Comparison of ENCODE assay signal across 1 cellular context in the genomic region with DNA sequence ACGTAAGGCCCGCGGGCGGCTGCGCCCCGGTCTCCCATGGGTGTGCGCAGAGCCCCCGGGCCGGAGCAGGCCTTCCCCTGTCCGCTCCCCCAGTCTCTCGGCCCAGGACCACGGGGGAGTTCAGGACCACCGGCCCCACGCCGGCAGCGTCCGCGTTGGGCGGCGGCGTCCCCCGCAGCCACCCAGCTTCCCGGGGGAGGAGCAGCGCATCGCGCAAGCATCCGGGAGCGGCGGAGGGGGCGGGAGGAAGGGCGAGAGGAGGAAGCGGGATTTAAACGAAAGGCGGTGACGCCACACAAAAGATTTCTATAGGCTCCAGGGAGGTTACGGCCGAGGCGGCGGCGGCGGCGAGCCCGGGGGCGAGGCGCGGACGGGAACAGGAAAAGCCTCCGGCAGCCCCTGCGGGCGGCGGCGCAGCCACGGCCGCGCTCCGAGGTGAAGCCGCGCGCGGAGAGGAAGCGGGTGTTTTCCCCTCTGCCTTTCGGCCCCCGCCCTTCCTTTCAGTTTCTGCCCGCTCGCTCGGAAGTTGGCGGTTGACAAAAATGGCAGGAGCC.
TF ChIP-seq lines count a peak whose summit lies in the region.

TSS of gene TLNRD1 (plus strand) at position 298 of the 554 bp plus-strand sequence. CDS start 1,349 bp downstream, outside the sequence.

TF ChIP-seq in GM12878, 131 proteins besides CTCF, POLR2A, EP300 and RAD21 (continued from another document and continues in another):
- TF ChIP-seq, protein P1, sequence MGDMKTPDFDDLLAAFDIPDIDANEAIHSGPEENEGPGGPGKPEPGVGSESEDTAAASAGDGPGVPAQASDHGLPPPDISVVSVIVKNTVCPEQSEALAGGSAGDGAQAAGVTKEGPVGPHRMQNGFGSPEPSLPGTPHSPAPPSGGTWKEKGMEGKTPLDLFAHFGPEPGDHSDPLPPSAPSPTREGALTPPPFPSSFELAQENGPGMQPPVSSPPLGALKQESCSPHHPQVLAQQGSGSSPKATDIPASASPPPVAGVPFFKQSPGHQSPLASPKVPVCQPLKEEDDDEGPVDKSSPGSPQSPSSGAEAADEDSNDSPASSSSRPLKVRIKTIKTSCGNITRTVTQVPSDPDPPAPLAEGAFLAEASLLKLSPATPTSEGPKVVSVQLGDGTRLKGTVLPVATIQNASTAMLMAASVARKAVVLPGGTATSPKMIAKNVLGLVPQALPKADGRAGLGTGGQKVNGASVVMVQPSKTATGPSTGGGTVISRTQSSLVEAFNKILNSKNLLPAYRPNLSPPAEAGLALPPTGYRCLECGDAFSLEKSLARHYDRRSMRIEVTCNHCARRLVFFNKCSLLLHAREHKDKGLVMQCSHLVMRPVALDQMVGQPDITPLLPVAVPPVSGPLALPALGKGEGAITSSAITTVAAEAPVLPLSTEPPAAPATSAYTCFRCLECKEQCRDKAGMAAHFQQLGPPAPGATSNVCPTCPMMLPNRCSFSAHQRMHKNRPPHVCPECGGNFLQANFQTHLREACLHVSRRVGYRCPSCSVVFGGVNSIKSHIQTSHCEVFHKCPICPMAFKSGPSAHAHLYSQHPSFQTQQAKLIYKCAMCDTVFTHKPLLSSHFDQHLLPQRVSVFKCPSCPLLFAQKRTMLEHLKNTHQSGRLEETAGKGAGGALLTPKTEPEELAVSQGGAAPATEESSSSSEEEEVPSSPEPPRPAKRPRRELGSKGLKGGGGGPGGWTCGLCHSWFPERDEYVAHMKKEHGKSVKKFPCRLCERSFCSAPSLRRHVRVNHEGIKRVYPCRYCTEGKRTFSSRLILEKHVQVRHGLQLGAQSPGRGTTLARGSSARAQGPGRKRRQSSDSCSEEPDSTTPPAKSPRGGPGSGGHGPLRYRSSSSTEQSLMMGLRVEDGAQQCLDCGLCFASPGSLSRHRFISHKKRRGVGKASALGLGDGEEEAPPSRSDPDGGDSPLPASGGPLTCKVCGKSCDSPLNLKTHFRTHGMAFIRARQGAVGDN (IDR thresholded peaks at IDR 0.05) = peak; percentile 28
- TF ChIP-seq SPI1 (IDR thresholded peaks at IDR 0.05; ENCODE audit: borderline replicate concordance, insufficient read depth, low read depth, low read length) (peak; percentile 58), FOXK2 (IDR thresholded peaks at IDR 0.05) (no peak), SUZ12 (IDR thresholded peaks at IDR 0.05; ENCODE audit: unreplicated experiment) (no peak), TCF3 (IDR thresholded peaks at IDR 0.05; ENCODE audit: borderline replicate concordance, insufficient read depth, low read depth, low read length) (no peak), EED (IDR thresholded peaks at IDR 0.05; ENCODE audit: low read depth) (peak; percentile 46; the same call in 1 of the 2 replicates), RB1 (IDR thresholded peaks at IDR 0.05; ENCODE audit: borderline replicate concordance) (no peak), HDAC2 (IDR thresholded peaks at IDR 0.05) (no peak), PAX5 (IDR thresholded peaks at IDR 0.05; ENCODE audit: borderline replicate concordance, low read depth, low read length) (0 out of 2 replicates have a peak, but pooled peaks have one; percentile 19), SMARCA5 (IDR thresholded peaks at IDR 0.05) (no peak), ATF3 (IDR thresholded peaks at IDR 0.05; ENCODE audit: borderline replicate concordance, extremely low read depth, low read depth, low read length) (no peak), ZNF274 (IDR thresholded peaks at IDR 0.05; ENCODE audit: insufficient read depth, insufficient read length) (no peak), MEF2B (IDR thresholded peaks at IDR 0.05; ENCODE audit: partially characterized antibody, poor library complexity, severe bottlenecking) (peak; percentile 40), PRDM15 (CRISPR knock-in tag; IDR thresholded peaks at IDR 0.05) (no peak), GATAD2B (conservative IDR thresholded peaks at IDR 0.05; ENCODE audit: low read depth) (peak; percentile 63; the same call in 1 of the 2 replicates), ETV6 (conservative IDR thresholded peaks at IDR 0.05 in 1 of 2, IDR thresholded peaks at IDR 0.05 in 1 of 2; ENCODE audit: borderline replicate concordance in 1 of 2, low read depth in 1 of 2) (peak; percentile 85 to 98; a peak in 3 of 4 replicates), HCFC1 (IDR thresholded peaks at IDR 0.05; ENCODE audit: low read length) (0 out of 2 replicates have a peak, but pooled peaks have one; percentile 18), TCF7 (IDR thresholded peaks at IDR 0.05; ENCODE audit: borderline replicate concordance) (no peak), GABPA (IDR thresholded peaks at IDR 0.05; ENCODE audit: low read depth) (0 out of 2 replicates have a peak, but pooled peaks have one; percentile 8), SRF (IDR thresholded peaks at IDR 0.05; ENCODE audit: low read depth in 2 of 2, low read length in 2 of 2) (0 out of 4 replicates have a peak, but pooled peaks of 1 of the 2 experiments have one; percentile 31), CREM (IDR thresholded peaks at IDR 0.05; ENCODE audit: low read depth) (no peak; the same call in 1 of the 2 replicates)
- TF ChIP-seq, protein P2, sequence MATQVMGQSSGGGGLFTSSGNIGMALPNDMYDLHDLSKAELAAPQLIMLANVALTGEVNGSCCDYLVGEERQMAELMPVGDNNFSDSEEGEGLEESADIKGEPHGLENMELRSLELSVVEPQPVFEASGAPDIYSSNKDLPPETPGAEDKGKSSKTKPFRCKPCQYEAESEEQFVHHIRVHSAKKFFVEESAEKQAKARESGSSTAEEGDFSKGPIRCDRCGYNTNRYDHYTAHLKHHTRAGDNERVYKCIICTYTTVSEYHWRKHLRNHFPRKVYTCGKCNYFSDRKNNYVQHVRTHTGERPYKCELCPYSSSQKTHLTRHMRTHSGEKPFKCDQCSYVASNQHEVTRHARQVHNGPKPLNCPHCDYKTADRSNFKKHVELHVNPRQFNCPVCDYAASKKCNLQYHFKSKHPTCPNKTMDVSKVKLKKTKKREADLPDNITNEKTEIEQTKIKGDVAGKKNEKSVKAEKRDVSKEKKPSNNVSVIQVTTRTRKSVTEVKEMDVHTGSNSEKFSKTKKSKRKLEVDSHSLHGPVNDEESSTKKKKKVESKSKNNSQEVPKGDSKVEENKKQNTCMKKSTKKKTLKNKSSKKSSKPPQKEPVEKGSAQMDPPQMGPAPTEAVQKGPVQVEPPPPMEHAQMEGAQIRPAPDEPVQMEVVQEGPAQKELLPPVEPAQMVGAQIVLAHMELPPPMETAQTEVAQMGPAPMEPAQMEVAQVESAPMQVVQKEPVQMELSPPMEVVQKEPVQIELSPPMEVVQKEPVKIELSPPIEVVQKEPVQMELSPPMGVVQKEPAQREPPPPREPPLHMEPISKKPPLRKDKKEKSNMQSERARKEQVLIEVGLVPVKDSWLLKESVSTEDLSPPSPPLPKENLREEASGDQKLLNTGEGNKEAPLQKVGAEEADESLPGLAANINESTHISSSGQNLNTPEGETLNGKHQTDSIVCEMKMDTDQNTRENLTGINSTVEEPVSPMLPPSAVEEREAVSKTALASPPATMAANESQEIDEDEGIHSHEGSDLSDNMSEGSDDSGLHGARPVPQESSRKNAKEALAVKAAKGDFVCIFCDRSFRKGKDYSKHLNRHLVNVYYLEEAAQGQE (IDR thresholded peaks at IDR 0.05; ENCODE audit: low read depth, low read length) = no peak
- TF ChIP-seq, protein P3, sequence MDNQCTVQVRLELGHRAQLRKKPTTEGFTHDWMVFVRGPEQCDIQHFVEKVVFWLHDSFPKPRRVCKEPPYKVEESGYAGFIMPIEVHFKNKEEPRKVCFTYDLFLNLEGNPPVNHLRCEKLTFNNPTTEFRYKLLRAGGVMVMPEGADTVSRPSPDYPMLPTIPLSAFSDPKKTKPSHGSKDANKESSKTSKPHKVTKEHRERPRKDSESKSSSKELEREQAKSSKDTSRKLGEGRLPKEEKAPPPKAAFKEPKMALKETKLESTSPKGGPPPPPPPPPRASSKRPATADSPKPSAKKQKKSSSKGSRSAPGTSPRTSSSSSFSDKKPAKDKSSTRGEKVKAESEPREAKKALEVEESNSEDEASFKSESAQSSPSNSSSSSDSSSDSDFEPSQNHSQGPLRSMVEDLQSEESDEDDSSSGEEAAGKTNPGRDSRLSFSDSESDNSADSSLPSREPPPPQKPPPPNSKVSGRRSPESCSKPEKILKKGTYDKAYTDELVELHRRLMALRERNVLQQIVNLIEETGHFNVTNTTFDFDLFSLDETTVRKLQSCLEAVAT (IDR thresholded peaks at IDR 0.05) = no peak
- TF ChIP-seq, protein P4, sequence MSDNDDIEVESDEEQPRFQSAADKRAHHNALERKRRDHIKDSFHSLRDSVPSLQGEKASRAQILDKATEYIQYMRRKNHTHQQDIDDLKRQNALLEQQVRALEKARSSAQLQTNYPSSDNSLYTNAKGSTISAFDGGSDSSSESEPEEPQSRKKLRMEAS (IDR thresholded peaks at IDR 0.05; ENCODE audit: low read depth, low read length) = no peak; the same call in 1 of the 2 replicates
- TF ChIP-seq, protein P5, sequence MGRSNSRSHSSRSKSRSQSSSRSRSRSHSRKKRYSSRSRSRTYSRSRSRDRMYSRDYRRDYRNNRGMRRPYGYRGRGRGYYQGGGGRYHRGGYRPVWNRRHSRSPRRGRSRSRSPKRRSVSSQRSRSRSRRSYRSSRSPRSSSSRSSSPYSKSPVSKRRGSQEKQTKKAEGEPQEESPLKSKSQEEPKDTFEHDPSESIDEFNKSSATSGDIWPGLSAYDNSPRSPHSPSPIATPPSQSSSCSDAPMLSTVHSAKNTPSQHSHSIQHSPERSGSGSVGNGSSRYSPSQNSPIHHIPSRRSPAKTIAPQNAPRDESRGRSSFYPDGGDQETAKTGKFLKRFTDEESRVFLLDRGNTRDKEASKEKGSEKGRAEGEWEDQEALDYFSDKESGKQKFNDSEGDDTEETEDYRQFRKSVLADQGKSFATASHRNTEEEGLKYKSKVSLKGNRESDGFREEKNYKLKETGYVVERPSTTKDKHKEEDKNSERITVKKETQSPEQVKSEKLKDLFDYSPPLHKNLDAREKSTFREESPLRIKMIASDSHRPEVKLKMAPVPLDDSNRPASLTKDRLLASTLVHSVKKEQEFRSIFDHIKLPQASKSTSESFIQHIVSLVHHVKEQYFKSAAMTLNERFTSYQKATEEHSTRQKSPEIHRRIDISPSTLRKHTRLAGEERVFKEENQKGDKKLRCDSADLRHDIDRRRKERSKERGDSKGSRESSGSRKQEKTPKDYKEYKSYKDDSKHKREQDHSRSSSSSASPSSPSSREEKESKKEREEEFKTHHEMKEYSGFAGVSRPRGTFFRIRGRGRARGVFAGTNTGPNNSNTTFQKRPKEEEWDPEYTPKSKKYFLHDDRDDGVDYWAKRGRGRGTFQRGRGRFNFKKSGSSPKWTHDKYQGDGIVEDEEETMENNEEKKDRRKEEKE (IDR thresholded peaks at IDR 0.05) = no peak
- TF ChIP-seq, protein P6, sequence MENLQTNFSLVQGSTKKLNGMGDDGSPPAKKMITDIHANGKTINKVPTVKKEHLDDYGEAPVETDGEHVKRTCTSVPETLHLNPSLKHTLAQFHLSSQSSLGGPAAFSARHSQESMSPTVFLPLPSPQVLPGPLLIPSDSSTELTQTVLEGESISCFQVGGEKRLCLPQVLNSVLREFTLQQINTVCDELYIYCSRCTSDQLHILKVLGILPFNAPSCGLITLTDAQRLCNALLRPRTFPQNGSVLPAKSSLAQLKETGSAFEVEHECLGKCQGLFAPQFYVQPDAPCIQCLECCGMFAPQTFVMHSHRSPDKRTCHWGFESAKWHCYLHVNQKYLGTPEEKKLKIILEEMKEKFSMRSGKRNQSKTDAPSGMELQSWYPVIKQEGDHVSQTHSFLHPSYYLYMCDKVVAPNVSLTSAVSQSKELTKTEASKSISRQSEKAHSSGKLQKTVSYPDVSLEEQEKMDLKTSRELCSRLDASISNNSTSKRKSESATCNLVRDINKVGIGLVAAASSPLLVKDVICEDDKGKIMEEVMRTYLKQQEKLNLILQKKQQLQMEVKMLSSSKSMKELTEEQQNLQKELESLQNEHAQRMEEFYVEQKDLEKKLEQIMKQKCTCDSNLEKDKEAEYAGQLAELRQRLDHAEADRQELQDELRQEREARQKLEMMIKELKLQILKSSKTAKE (IDR thresholded peaks at IDR 0.05; ENCODE audit: low read depth, poor library complexity, severe bottlenecking) = no peak
- TF ChIP-seq, protein P7, sequence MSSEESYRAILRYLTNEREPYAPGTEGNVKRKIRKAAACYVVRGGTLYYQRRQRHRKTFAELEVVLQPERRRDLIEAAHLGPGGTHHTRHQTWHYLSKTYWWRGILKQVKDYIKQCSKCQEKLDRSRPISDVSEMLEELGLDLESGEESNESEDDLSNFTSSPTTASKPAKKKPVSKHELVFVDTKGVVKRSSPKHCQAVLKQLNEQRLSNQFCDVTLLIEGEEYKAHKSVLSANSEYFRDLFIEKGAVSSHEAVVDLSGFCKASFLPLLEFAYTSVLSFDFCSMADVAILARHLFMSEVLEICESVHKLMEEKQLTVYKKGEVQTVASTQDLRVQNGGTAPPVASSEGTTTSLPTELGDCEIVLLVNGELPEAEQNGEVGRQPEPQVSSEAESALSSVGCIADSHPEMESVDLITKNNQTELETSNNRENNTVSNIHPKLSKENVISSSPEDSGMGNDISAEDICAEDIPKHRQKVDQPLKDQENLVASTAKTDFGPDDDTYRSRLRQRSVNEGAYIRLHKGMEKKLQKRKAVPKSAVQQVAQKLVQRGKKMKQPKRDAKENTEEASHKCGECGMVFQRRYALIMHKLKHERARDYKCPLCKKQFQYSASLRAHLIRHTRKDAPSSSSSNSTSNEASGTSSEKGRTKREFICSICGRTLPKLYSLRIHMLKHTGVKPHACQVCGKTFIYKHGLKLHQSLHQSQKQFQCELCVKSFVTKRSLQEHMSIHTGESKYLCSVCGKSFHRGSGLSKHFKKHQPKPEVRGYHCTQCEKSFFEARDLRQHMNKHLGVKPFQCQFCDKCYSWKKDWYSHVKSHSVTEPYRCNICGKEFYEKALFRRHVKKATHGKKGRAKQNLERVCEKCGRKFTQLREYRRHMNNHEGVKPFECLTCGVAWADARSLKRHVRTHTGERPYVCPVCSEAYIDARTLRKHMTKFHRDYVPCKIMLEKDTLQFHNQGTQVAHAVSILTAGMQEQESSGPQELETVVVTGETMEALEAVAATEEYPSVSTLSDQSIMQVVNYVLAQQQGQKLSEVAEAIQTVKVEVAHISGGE (CRISPR knock-in tag; IDR thresholded peaks at IDR 0.05) = no peak
